1 cellular context compared by ENCODE assay signal in genomic region chr6:167825759-167826229, GRCh38.
TF ChIP-seq lines count a peak whose summit lies in the region.

No MANE protein-coding gene starts in this region.

TF ChIP-seq in WTC11, 78 proteins besides CTCF, POLR2A, EP300 and RAD21 (continued from another document):
- TF ChIP-seq ZNF281 (CRISPR knock-in tag; IDR thresholded peaks at IDR 0.05) (no peak), FOXP1 (CRISPR knock-in tag; IDR thresholded peaks at IDR 0.05; ENCODE audit: borderline replicate concordance) (peak; percentile 52; the same call in 1 of the 2 replicates), ZNF263 (CRISPR knock-in tag; IDR thresholded peaks at IDR 0.05; ENCODE audit: low read depth) (no peak), TEAD1 (CRISPR knock-in tag; IDR thresholded peaks at IDR 0.05) (0 out of 2 replicates have a peak, but pooled peaks have one; percentile 51), GABPB1 (CRISPR knock-in tag; IDR thresholded peaks at IDR 0.05) (0 out of 2 replicates have a peak, but pooled peaks have one; percentile 8)
